Comparison of ENCODE assay signal across 1 cellular context in genomic region chr3:183634707-183635106, GRCh38.
TF ChIP-seq lines count a peak whose summit lies in the region.

No MANE protein-coding gene starts in this region.

TF ChIP-seq in GM23338, 12 proteins besides CTCF, POLR2A, EP300 and RAD21 (continued from another document):
- no peak for TF ChIP-seq ZNF462 (CRISPR knock-in tag; IDR thresholded peaks at IDR 0.05)
- TF ChIP-seq STAT1 (IDR thresholded peaks at IDR 0.05; ENCODE audit: unreplicated experiment): no peak
- no peak for TF ChIP-seq EZH2phosphoT487 (IDR thresholded peaks at IDR 0.05; ENCODE audit: unreplicated experiment)
- TF ChIP-seq ZNF331 (CRISPR knock-in tag; IDR thresholded peaks at IDR 0.05; ENCODE audit: low read depth): no peak
- TF ChIP-seq JUNB (IDR thresholded peaks at IDR 0.05; ENCODE audit: unreplicated experiment): no peak
- no peak for TF ChIP-seq POLR2AphosphoS5 (IDR thresholded peaks at IDR 0.05; ENCODE audit: low read depth)
